In the genomic region with DNA sequence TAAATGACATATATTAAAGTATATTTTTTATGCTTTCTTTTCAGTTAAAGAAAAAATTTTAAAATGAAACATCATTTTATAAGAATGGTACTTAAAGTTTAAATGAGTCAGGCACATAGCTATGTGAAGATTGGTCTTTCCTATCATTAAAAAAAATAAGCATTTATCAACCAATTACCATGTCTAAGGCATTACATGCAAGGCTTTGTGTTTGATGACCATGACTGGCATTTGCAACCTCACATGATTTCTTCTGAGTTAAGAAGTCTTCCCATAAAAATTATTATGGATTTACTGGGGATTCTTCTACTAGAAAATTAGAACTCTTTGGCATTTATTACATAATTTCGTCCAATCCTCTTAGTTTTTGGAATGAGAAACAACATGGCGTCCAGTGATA, we compare ENCODE assay signal across 1 cellular context.
TF ChIP-seq lines count a peak whose summit lies in the region.

No MANE protein-coding gene starts in this region.

TF ChIP-seq in GM23338, 12 proteins besides CTCF, POLR2A, EP300 and RAD21 (continued from another document):
- TF ChIP-seq, protein P1, sequence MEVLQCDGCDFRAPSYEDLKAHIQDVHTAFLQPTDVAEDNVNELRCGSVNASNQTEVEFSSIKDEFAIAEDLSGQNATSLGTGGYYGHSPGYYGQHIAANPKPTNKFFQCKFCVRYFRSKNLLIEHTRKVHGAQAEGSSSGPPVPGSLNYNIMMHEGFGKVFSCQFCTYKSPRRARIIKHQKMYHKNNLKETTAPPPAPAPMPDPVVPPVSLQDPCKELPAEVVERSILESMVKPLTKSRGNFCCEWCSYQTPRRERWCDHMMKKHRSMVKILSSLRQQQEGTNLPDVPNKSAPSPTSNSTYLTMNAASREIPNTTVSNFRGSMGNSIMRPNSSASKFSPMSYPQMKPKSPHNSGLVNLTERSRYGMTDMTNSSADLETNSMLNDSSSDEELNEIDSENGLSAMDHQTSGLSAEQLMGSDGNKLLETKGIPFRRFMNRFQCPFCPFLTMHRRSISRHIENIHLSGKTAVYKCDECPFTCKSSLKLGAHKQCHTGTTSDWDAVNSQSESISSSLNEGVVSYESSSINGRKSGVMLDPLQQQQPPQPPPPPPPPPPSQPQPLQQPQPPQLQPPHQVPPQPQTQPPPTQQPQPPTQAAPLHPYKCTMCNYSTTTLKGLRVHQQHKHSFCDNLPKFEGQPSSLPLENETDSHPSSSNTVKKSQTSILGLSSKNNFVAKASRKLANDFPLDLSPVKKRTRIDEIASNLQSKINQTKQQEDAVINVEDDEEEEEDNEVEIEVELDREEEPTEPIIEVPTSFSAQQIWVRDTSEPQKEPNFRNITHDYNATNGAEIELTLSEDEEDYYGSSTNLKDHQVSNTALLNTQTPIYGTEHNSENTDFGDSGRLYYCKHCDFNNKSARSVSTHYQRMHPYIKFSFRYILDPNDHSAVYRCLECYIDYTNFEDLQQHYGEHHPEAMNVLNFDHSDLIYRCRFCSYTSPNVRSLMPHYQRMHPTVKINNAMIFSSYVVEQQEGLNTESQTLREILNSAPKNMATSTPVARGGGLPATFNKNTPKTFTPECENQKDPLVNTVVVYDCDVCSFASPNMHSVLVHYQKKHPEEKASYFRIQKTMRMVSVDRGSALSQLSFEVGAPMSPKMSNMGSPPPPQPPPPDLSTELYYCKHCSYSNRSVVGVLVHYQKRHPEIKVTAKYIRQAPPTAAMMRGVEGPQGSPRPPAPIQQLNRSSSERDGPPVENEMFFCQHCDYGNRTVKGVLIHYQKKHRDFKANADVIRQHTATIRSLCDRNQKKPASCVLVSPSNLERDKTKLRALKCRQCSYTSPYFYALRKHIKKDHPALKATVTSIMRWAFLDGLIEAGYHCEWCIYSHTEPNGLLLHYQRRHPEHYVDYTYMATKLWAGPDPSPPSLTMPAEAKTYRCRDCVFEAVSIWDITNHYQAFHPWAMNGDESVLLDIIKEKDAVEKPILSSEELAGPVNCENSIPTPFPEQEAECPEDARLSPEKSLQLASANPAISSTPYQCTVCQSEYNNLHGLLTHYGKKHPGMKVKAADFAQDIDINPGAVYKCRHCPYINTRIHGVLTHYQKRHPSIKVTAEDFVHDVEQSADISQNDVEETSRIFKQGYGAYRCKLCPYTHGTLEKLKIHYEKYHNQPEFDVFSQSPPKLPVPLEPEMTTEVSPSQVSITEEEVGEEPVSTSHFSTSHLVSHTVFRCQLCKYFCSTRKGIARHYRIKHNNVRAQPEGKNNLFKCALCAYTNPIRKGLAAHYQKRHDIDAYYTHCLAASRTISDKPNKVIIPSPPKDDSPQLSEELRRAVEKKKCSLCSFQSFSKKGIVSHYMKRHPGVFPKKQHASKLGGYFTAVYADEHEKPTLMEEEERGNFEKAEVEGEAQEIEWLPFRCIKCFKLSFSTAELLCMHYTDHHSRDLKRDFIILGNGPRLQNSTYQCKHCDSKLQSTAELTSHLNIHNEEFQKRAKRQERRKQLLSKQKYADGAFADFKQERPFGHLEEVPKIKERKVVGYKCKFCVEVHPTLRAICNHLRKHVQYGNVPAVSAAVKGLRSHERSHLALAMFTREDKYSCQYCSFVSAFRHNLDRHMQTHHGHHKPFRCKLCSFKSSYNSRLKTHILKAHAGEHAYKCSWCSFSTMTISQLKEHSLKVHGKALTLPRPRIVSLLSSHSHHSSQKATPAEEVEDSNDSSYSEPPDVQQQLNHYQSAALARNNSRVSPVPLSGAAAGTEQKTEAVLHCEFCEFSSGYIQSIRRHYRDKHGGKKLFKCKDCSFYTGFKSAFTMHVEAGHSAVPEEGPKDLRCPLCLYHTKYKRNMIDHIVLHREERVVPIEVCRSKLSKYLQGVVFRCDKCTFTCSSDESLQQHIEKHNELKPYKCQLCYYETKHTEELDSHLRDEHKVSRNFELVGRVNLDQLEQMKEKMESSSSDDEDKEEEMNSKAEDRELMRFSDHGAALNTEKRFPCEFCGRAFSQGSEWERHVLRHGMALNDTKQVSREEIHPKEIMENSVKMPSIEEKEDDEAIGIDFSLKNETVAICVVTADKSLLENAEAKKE (CRISPR knock-in tag; IDR thresholded peaks at IDR 0.05): no peak
- TF ChIP-seq NANOG (IDR thresholded peaks at IDR 0.05; ENCODE audit: borderline replicate concordance) (no peak), JUNB (IDR thresholded peaks at IDR 0.05; ENCODE audit: unreplicated experiment) (no peak), STAT1 (IDR thresholded peaks at IDR 0.05; ENCODE audit: unreplicated experiment) (no peak), ZNF114 (CRISPR knock-in tag; IDR thresholded peaks at IDR 0.05) (no peak), CREB1 (CRISPR knock-in tag; IDR thresholded peaks at IDR 0.05; ENCODE audit: low read depth) (no peak), ZNF331 (CRISPR knock-in tag; IDR thresholded peaks at IDR 0.05; ENCODE audit: low read depth) (no peak), EZH2 (IDR thresholded peaks at IDR 0.05; ENCODE audit: low read depth, unreplicated experiment) (no peak)
- TF ChIP-seq, protein P2, sequence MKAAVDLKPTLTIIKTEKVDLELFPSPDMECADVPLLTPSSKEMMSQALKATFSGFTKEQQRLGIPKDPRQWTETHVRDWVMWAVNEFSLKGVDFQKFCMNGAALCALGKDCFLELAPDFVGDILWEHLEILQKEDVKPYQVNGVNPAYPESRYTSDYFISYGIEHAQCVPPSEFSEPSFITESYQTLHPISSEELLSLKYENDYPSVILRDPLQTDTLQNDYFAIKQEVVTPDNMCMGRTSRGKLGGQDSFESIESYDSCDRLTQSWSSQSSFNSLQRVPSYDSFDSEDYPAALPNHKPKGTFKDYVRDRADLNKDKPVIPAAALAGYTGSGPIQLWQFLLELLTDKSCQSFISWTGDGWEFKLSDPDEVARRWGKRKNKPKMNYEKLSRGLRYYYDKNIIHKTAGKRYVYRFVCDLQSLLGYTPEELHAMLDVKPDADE (IDR thresholded peaks at IDR 0.05): no peak
TF ChIP-seq in GM23338: peak in this region for 0.
